Comparison of ENCODE assay signal across 28 cellular contexts in the genomic region with DNA sequence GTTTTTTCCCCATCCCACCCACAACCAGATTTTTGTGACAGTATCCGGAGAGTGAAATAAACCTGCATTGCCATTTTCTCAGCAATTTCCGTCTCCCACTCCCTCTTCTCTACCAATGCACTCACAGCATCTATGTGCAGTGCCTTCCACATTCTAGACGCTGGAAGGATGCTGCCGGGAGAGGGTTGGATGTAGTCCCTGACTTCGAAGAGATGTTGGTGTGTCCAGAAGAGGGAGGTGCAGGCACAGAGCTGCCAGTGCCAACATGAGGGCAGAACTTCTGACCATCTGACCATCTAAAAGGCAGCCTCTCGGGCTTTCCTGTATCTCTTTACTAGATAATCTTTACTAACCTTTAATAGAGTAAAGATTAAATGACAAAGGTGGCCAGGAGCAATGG.
"Had no signal": no experiment of that assay in that cellular context is flagged by ENCODE, and none has a peak within 500 bp of the region (broad histone marks: within the 10 kb centered on the region; RNA-seq: fewer than 3 reads in every experiment).

No MANE protein-coding gene starts in this region.

- H3K4me1 Mint-ChIP-seq: naive thymus-derived CD4-positive, alpha-beta T cell; stimulated activated naive B cell treated with anti-CD40 and anti-IgM and Interleukin-4, amounts not matched to agents 10 μg/mL and 1 μg/mL and 100 μg/mL, for 72 hours had no signal

- H3K27ac Mint-ChIP-seq: naive thymus-derived CD4-positive, alpha-beta T cell; natural killer cell treated with Interleukin-12 subunit alpha and Interleukin-12 subunit beta and Interleukin-15 and Interleukin-18, amount 100 ng/mL, for 72 hours; stimulated activated naive B cell treated with anti-CD40 and anti-IgM and Interleukin-4, amounts not matched to agents 10 μg/mL and 1 μg/mL and 100 μg/mL, for 72 hours had no signal

- H3K36me3 ChIP-seq: left lung, lower lobe of right lung, neutrophil, right lobe of liver, stomach, thyroid gland, transverse colon, upper lobe of right lung, uterus had no signal

- H3K9me3 ChIP-seq: left lung, lower lobe of right lung, mucosa of descending colon, neutrophil, psoas muscle, right lobe of liver, stomach, testis, thyroid gland, transverse colon, upper lobe of right lung, uterus had no signal

- H3K27me3 ChIP-seq: left lung, right lobe of liver, stomach, testis, thyroid gland, transverse colon, upper lobe of right lung, uterus had no signal

- H3K36me3 Mint-ChIP-seq: naive thymus-derived CD4-positive, alpha-beta T cell; natural killer cell treated with Interleukin-12 subunit alpha and Interleukin-12 subunit beta and Interleukin-15 and Interleukin-18, amount 100 ng/mL, for 72 hours; stimulated activated naive B cell treated with anti-CD40 and anti-IgM and Interleukin-4, amounts not matched to agents 10 μg/mL and 1 μg/mL and 100 μg/mL, for 72 hours had no signal

- H3K4me3 Mint-ChIP-seq: natural killer cell treated with Interleukin-12 subunit alpha and Interleukin-12 subunit beta and Interleukin-15 and Interleukin-18, amount 100 ng/mL, for 72 hours; stimulated activated naive B cell treated with anti-CD40 and anti-IgM and Interleukin-4, amounts not matched to agents 10 μg/mL and 1 μg/mL and 100 μg/mL, for 72 hours had no signal

- H3K4me3 ChIP-seq: left lung, lower lobe of right lung, mucosa of descending colon, psoas muscle, right lobe of liver, smooth muscle cell, stomach, testis, thyroid gland, transverse colon, upper lobe of right lung, uterus had no signal

- H3K27ac ChIP-seq: left lung, lower lobe of right lung, neutrophil, parathyroid adenoma, psoas muscle, right lobe of liver, stomach, testis, thyroid gland, transverse colon, upper lobe of right lung, uterus had no signal

- H3K4me1 ChIP-seq: left lung, lower lobe of right lung, parathyroid adenoma, psoas muscle, right lobe of liver, stomach, testis, thyroid gland, transverse colon, upper lobe of right lung, uterus had no signal

- H3K9me3 Mint-ChIP-seq: natural killer cell treated with Interleukin-12 subunit alpha and Interleukin-12 subunit beta and Interleukin-15 and Interleukin-18, amount 100 ng/mL, for 72 hours had no signal

- ATAC-seq: left cardiac atrium; left lung; lower lobe of right lung; mucosa of descending colon; naive thymus-derived CD4-positive, alpha-beta T cell; natural killer cell treated with Interleukin-12 subunit alpha and Interleukin-12 subunit beta and Interleukin-15 and Interleukin-18, amount 100 ng/mL, for 72 hours; psoas muscle; right lobe of liver; stimulated activated naive B cell treated with anti-CD40 and anti-IgM and Interleukin-4, amounts not matched to agents 10 μg/mL and 1 μg/mL and 100 μg/mL, for 72 hours; stimulated activated naive CD8-positive, alpha-beta T cell treated with anti-CD3 and anti-CD28 coated beads, Interleukin-15, Interleukin-2, amounts not matched to agents 100 U/mL and 50 U/mL, for 24 hours; upper lobe of right lung had no signal

- DNase-seq: hippocampal formation; kidney glomerular epithelial cell; left cardiac atrium; left lung; lower lobe of right lung; mesendoderm; midbrain; mucosa of descending colon; naive thymus-derived CD4-positive, alpha-beta T cell; occipital lobe; psoas muscle; right lobe of liver; stimulated activated CD4-positive, alpha-beta T cell treated with anti-CD3 and anti-CD28 coated beads, Interleukin-12 subunit alpha, Interleukin-12 subunit beta, amount 100 ng/mL, for 4 hours; stimulated activated CD4-positive, alpha-beta T cell treated with anti-CD3 and anti-CD28 coated beads, Interleukin-15, amount 100 ng/mL, for 24 hours; stimulated activated CD4-positive, alpha-beta T cell treated with anti-CD3 and anti-CD28 coated beads, Interleukin-2, amount 100 ng/mL, for 24 hours; stimulated activated CD4-positive, alpha-beta T cell treated with anti-CD3 and anti-CD28 coated beads, Interleukin-4, amount 100 ng/mL, for 1 hour; stimulated activated naive B cell treated with anti-CD40 and anti-IgM and Interleukin-4, amounts not matched to agents 10 μg/mL and 1 μg/mL and 100 μg/mL, for 72 hours; stimulated activated naive CD8-positive, alpha-beta T cell treated with anti-CD3 and anti-CD28 coated beads, Interleukin-15, Interleukin-2, amounts not matched to agents 100 U/mL and 50 U/mL, for 24 hours; stomach; testis; thyroid gland; transverse colon; upper lobe of right lung; uterus had no signal
